1 cellular context compared by ENCODE assay signal in genomic region chr17:14803781-14804180, GRCh38.
TF ChIP-seq lines count a peak whose summit lies in the region.

No MANE protein-coding gene starts in this region.

TF ChIP-seq in GM23338, 12 proteins besides CTCF, POLR2A, EP300 and RAD21 (continued from another document):
- TF ChIP-seq, protein P1, sequence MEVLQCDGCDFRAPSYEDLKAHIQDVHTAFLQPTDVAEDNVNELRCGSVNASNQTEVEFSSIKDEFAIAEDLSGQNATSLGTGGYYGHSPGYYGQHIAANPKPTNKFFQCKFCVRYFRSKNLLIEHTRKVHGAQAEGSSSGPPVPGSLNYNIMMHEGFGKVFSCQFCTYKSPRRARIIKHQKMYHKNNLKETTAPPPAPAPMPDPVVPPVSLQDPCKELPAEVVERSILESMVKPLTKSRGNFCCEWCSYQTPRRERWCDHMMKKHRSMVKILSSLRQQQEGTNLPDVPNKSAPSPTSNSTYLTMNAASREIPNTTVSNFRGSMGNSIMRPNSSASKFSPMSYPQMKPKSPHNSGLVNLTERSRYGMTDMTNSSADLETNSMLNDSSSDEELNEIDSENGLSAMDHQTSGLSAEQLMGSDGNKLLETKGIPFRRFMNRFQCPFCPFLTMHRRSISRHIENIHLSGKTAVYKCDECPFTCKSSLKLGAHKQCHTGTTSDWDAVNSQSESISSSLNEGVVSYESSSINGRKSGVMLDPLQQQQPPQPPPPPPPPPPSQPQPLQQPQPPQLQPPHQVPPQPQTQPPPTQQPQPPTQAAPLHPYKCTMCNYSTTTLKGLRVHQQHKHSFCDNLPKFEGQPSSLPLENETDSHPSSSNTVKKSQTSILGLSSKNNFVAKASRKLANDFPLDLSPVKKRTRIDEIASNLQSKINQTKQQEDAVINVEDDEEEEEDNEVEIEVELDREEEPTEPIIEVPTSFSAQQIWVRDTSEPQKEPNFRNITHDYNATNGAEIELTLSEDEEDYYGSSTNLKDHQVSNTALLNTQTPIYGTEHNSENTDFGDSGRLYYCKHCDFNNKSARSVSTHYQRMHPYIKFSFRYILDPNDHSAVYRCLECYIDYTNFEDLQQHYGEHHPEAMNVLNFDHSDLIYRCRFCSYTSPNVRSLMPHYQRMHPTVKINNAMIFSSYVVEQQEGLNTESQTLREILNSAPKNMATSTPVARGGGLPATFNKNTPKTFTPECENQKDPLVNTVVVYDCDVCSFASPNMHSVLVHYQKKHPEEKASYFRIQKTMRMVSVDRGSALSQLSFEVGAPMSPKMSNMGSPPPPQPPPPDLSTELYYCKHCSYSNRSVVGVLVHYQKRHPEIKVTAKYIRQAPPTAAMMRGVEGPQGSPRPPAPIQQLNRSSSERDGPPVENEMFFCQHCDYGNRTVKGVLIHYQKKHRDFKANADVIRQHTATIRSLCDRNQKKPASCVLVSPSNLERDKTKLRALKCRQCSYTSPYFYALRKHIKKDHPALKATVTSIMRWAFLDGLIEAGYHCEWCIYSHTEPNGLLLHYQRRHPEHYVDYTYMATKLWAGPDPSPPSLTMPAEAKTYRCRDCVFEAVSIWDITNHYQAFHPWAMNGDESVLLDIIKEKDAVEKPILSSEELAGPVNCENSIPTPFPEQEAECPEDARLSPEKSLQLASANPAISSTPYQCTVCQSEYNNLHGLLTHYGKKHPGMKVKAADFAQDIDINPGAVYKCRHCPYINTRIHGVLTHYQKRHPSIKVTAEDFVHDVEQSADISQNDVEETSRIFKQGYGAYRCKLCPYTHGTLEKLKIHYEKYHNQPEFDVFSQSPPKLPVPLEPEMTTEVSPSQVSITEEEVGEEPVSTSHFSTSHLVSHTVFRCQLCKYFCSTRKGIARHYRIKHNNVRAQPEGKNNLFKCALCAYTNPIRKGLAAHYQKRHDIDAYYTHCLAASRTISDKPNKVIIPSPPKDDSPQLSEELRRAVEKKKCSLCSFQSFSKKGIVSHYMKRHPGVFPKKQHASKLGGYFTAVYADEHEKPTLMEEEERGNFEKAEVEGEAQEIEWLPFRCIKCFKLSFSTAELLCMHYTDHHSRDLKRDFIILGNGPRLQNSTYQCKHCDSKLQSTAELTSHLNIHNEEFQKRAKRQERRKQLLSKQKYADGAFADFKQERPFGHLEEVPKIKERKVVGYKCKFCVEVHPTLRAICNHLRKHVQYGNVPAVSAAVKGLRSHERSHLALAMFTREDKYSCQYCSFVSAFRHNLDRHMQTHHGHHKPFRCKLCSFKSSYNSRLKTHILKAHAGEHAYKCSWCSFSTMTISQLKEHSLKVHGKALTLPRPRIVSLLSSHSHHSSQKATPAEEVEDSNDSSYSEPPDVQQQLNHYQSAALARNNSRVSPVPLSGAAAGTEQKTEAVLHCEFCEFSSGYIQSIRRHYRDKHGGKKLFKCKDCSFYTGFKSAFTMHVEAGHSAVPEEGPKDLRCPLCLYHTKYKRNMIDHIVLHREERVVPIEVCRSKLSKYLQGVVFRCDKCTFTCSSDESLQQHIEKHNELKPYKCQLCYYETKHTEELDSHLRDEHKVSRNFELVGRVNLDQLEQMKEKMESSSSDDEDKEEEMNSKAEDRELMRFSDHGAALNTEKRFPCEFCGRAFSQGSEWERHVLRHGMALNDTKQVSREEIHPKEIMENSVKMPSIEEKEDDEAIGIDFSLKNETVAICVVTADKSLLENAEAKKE (CRISPR knock-in tag; IDR thresholded peaks at IDR 0.05), result no peak
- TF ChIP-seq NANOG (IDR thresholded peaks at IDR 0.05; ENCODE audit: borderline replicate concordance), result no peak
